28 cellular contexts compared by ENCODE assay signal in genomic region chr17:73458191-73458590, GRCh38.
"Had no signal": no experiment of that assay in that cellular context is flagged by ENCODE, and none has a peak within 500 bp of the region (broad histone marks: within the 10 kb centered on the region; RNA-seq: fewer than 3 reads in every experiment).

No MANE protein-coding gene starts in this region.

- H3K4me3 ChIP-seq: esophagus squamous epithelium, gastroesophageal sphincter, heart right ventricle, hepatocyte had no signal

- ATAC-seq: activated CD4-positive, CD25-positive, alpha-beta regulatory T cell treated with anti-CD3 and anti-CD28 coated beads, Interleukin-2, amount 50 U/mL, for 24 hours; activated CD8-positive, alpha-beta T cell treated with anti-CD3 and anti-CD28 coated beads for 36 hours; activated T-cell treated with anti-CD3 and anti-CD28 coated beads, Interleukin-2, amount 50 U/mL, for 4 hours; activated T-helper 17 cell treated with anti-CD3 and anti-CD28 coated beads, Interleukin-2, amount 50 U/mL, for 72 hours; effector memory CD8-positive, alpha-beta T cell; gastroesophageal sphincter; heart right ventricle had no signal

- H3K27me3 ChIP-seq: brain microvascular endothelial cell, hepatocyte had no signal

- H3K27ac ChIP-seq: brain microvascular endothelial cell, epithelial cell of prostate, esophagus squamous epithelium, gastroesophageal sphincter, heart right ventricle, hepatocyte, WERI-Rb-1 had no signal

- H3K79me2 ChIP-seq: hepatocyte had no signal

- DNase-seq: activated B cell treated with CpG ODN at 0.5 μM for 24 hours; activated CD4-positive, alpha-beta T cell treated with anti-CD3 and anti-CD28 coated beads for 48 hours; activated CD4-positive, alpha-beta T cell treated with anti-CD3 and anti-CD28 coated beads, Interleukin-2, amount 50 U/mL, for 1 hour; activated CD4-positive, alpha-beta T cell treated with anti-CD3 and anti-CD28 coated beads, Interleukin-2, amount 50 U/mL, for 48 hours; activated CD8-positive, alpha-beta memory T cell treated with anti-CD3 and anti-CD28 coated beads for 24 hours; activated CD8-positive, alpha-beta T cell treated with anti-CD3 and anti-CD28 coated beads for 36 hours; activated effector memory CD4-positive, alpha-beta T cell treated with Interleukin-2 at 50 U/mL for 16 hours; activated gamma-delta T cell treated with Interleukin-2 at 50 U/mL for 16 hours; activated naive CD4-positive, alpha-beta T cell treated with anti-CD3 and anti-CD28 coated beads, Interleukin-2, amount 50 U/mL, for 16 hours; activated naive CD4-positive, alpha-beta T cell treated with Interleukin-2 at 50 U/mL for 16 hours; activated T-cell treated with anti-CD3 and anti-CD28 coated beads, Interleukin-2, amount 50 U/mL, for 4 hours; amniotic stem cell; anterior cingulate cortex; brain microvascular endothelial cell; cortex of kidney; dermis blood vessel endothelial cell; effector CD4-positive, alpha-beta T cell; effector memory CD8-positive, alpha-beta T cell; esophagus squamous epithelium; foreskin melanocyte; heart right ventricle; T1000; WERI-Rb-1 had no signal

- H3K4me2 ChIP-seq: hepatocyte had no signal

- H2AFZ ChIP-seq: hepatocyte had no signal

- H3K4me1 ChIP-seq: gastroesophageal sphincter, heart right ventricle had no signal

- H3K36me3 ChIP-seq: brain microvascular endothelial cell, esophagus squamous epithelium, gastroesophageal sphincter, heart right ventricle had no signal
